In genomic region chr1:178536844-178537371, GRCh38 we compare ENCODE assay signal across 10 cellular contexts. TPM values are rescaled to one million over a fixed set of nuclear protein-coding genes. Genes with fewer than 3 reads are reported as not detected.
A peak's percentile ranks its signal among the peaks of the same experiment; 100 is the strongest.
DNase-seq lines count a peak whose midpoint lies in the region; ATAC-seq and TF ChIP-seq lines count a peak whose summit lies in the region.
"Had no signal": no experiment of that assay in that cellular context is flagged by ENCODE, and none has a peak within 500 bp of the region (broad histone marks: within the 10 kb centered on the region; RNA-seq: fewer than 3 reads in every experiment).

No MANE protein-coding gene starts in this region.

- H3K4me1 Mint-ChIP-seq in CD8-positive, alpha-beta memory T cell = peaks cover 0 to 13% (median 10%) of the 10 kb centered on the region in 3 donors

- TF ChIP-seq CTCF in psoas muscle (IDR thresholded peaks at IDR 0.05) = no peak

- CTCF ChIA-PET in CD8-positive, alpha-beta memory T cell (lab: Charles Lee) = interaction anchor here (2.0 kb wide), 1 partner anchor 466 kb away, joined by 6 read pairs; no protein-coding TSS in a partner anchor

- no peaks in the 10 kb centered on the region for H3K36me3 Mint-ChIP-seq in CD8-positive, alpha-beta memory T cell

- H3K9me3 Mint-ChIP-seq in CD8-positive, alpha-beta memory T cell = no peaks in the 10 kb centered on the region
- H3K9me3 Mint-ChIP-seq: activated B cell treated with CpG ODN at 0.5 μM for 24 hours had no signal

- H3K4me1 ChIP-seq in psoas muscle = peaks cover 16% of the 10 kb centered on the region
- peaks cover 8% of the 10 kb centered on the region for H3K4me1 ChIP-seq in CD8-positive, alpha-beta memory T cell (ENCODE audit: insufficient read depth, low read length)

- POLR2A ChIA-PET in CD8-positive, alpha-beta memory T cell (lab: Charles Lee) = no interaction called here

- WGBS in psoas muscle, 3 donors = 21 to 33% (median 24%) methylated on average over 7 of the region's 7 CpGs

- no peaks in the 10 kb centered on the region for H3K27me3 ChIP-seq in psoas muscle (ENCODE audit: insufficient read depth in 3 of 3, low read length in 2 of 3)
- no peaks in the 10 kb centered on the region for H3K27me3 ChIP-seq in CD8-positive, alpha-beta memory T cell (ENCODE audit: insufficient read depth, low read length, poor library complexity, severe bottlenecking)
- H3K27me3 ChIP-seq: esophagus muscularis mucosa had no signal

- no peaks in the 10 kb centered on the region for H3K9me3 ChIP-seq in psoas muscle
- H3K9me3 ChIP-seq in CD8-positive, alpha-beta memory T cell (ENCODE audit: low read length) = no peaks in the 10 kb centered on the region
- H3K9me3 ChIP-seq: esophagus muscularis mucosa had no signal

- ATAC-seq in SK-N-SH treated with all-trans-retinoic acid at 6 μM for 48 hours (peak; percentile 74), psoas muscle (peak; percentile 89 to 92 (median 90)), GM18511 (IDR thresholded peaks at IDR 0.05; ENCODE audit: unreplicated experiment) (no peak), HG02678 (IDR thresholded peaks at IDR 0.05; ENCODE audit: unreplicated experiment) (no peak)

- no peaks in the 10 kb centered on the region for H3K36me3 ChIP-seq in psoas muscle (ENCODE audit: insufficient read depth in 1 of 2, low read depth in 1 of 2)
- no peaks in the 10 kb centered on the region for H3K36me3 ChIP-seq in CD8-positive, alpha-beta memory T cell (ENCODE audit: insufficient read depth, low read length)
- H3K36me3 ChIP-seq: esophagus muscularis mucosa had no signal

- DNase-seq in DMS53 (lab: John Stamatoyannopoulos, UW) (peak; percentile 82), head of caudate nucleus (peak in 40 of 42 donors; percentile 31 to 93 (median 70)), psoas muscle (peak; percentile 62 to 80), SHP77 (lab: John Stamatoyannopoulos, UW) (no peak)
- DNase-seq in CD8-positive, alpha-beta memory T cell = no peak
- DNase-seq: activated B cell treated with CpG ODN at 0.5 μM for 24 hours had no signal

- no peak overlapping the region for H3K4me3 ChIP-seq in psoas muscle
- H3K4me3 ChIP-seq in CD8-positive, alpha-beta memory T cell (ENCODE audit: low read length) = no peak overlapping the region
- H3K4me3 ChIP-seq: esophagus muscularis mucosa had no signal

- H3K27me3 Mint-ChIP-seq in CD8-positive, alpha-beta memory T cell = peaks cover 6 to 7% of the 10 kb centered on the region in 2 donors
- H3K27me3 Mint-ChIP-seq: activated B cell treated with CpG ODN at 0.5 μM for 24 hours had no signal

- peak overlapping the region; percentile 75 for H3K27ac ChIP-seq in psoas muscle
- no peak overlapping the region for H3K27ac ChIP-seq in CD8-positive, alpha-beta memory T cell (ENCODE audit: low read depth, low read length)

- intact Hi-C loops in head of caudate nucleus (cut with DNase I) (loop anchor here (10.0 kb wide), 1 partner anchor 468 kb away; no protein-coding TSS in a partner anchor), psoas muscle (cut with DNase I) (loop anchor here (5.0 to 10.0 kb wide), 2 partner anchors 328 to 465 kb away; no protein-coding TSS in a partner anchor)

- H3K4me3 Mint-ChIP-seq in CD8-positive, alpha-beta memory T cell = no peak overlapping the region
- H3K4me3 Mint-ChIP-seq: activated B cell treated with CpG ODN at 0.5 μM for 24 hours had no signal

- no peak overlapping the region for H3K27ac Mint-ChIP-seq in CD8-positive, alpha-beta memory T cell
- H3K27ac Mint-ChIP-seq: activated B cell treated with CpG ODN at 0.5 μM for 24 hours had no signal

TF ChIP-seq in SK-N-SH treated with all-trans-retinoic acid at 6 μM for 48 hours, 23 proteins besides CTCF, POLR2A, EP300 and RAD21:
- no peak for TF ChIP-seq ZNF8 (CRISPR knock-in tag; IDR thresholded peaks at IDR 0.05)
- no peak for TF ChIP-seq ZNF565 (CRISPR knock-in tag; conservative IDR thresholded peaks at IDR 0.05; ENCODE audit: low read depth)
- no peak for TF ChIP-seq ESRRG (CRISPR knock-in tag; IDR thresholded peaks at IDR 0.05)
- TF ChIP-seq BACH2 (CRISPR knock-in tag; IDR thresholded peaks at IDR 0.05; ENCODE audit: borderline replicate concordance) = no peak
- TF ChIP-seq POU6F1 (CRISPR knock-in tag; IDR thresholded peaks at IDR 0.05; ENCODE audit: borderline replicate concordance, low read depth) = no peak
- no peak for TF ChIP-seq ZC3H10 (CRISPR knock-in tag; IDR thresholded peaks at IDR 0.05)
TF ChIP-seq in SK-N-SH treated with all-trans-retinoic acid at 6 μM for 48 hours: peak in this region for 0.

RNA-seq across cellular contexts. Expression of gene TEX35, which starts 24.0 kb away (rescaled TPM):
- not detected for total RNA-seq in psoas muscle
- polyA plus RNA-seq in psoas muscle = not detected
- total RNA-seq in CD8-positive, alpha-beta memory T cell = not detected
- not detected for polyA plus RNA-seq in CD8-positive, alpha-beta memory T cell
- total RNA-seq: activated B cell treated with CpG ODN at 0.5 μM for 24 hours, esophagus muscularis mucosa had no signal

RNA-seq across cellular contexts. Expression of gene CLEC20A, which starts 40.1 kb away (rescaled TPM):
- total RNA-seq in psoas muscle = under 1 TPM in 1 of 4 donors, not detected in 3; 0.22 TPM
- not detected for polyA plus RNA-seq in psoas muscle
- total RNA-seq in CD8-positive, alpha-beta memory T cell = not detected
- polyA plus RNA-seq in CD8-positive, alpha-beta memory T cell = not detected
- total RNA-seq: esophagus muscularis mucosa had no signal

Comparison
In these comparisons a context has a peak if more than half of its experiments do, and no peak if none do; other contexts are left out.
1. DNase-seq: peak in DMS53 (single experiment), head of caudate nucleus (40 of 42) and psoas muscle (2 of 2); none in CD8-positive, alpha-beta memory T cell (0 of 5) and SHP77 (0 of 2).
2. ATAC-seq: peak in SK-N-SH treated with all-trans-retinoic acid at 6 μM for 48 hours (single experiment) and psoas muscle (4 of 4); none in GM18511 (single experiment) and HG02678 (single experiment).